Comparison of ENCODE assay signal across 15 cellular contexts in genomic region chr10:11154333-11154732, GRCh38.
DNase-seq lines count a peak whose midpoint lies in the region; ATAC-seq and TF ChIP-seq lines count a peak whose summit lies in the region.
"Had no signal": no experiment of that assay in that cellular context is flagged by ENCODE, and none has a peak within 500 bp of the region (broad histone marks: within the 10 kb centered on the region; RNA-seq: fewer than 3 reads in every experiment).

No MANE protein-coding gene starts in this region.

- POLR2A ChIA-PET in activated CD4-positive, alpha-beta T cell treated with anti-CD3 and anti-CD28 coated beads for 36 hours (lab: Charles Lee): no interaction called here

- no peak overlapping the region for H3K4me3 ChIP-seq in right cardiac atrium (ENCODE audit: low read length)
- H3K4me3 ChIP-seq: pancreas, upper lobe of left lung had no signal

- peak overlapping the region; percentile 66 for H3K27ac Mint-ChIP-seq in activated CD4-positive, alpha-beta T cell treated with anti-CD3 and anti-CD28 coated beads for 36 hours
- peak overlapping the region in 2 of 3 experiments; percentile 41 to 47 for H3K27ac Mint-ChIP-seq in nephron

- H3K27me3 ChIP-seq in right cardiac atrium (ENCODE audit: control insufficient read depth, insufficient read depth): no peaks in the 10 kb centered on the region
- H3K27me3 ChIP-seq: pancreas, upper lobe of left lung had no signal

- no peaks in the 10 kb centered on the region for H3K9me3 Mint-ChIP-seq in activated CD4-positive, alpha-beta T cell treated with anti-CD3 and anti-CD28 coated beads for 36 hours (ENCODE audit: low read depth)
- H3K9me3 Mint-ChIP-seq in nephron: no peaks in the 10 kb centered on the region

- peaks cover 93% of the 10 kb centered on the region for H3K4me1 Mint-ChIP-seq in activated CD4-positive, alpha-beta T cell treated with anti-CD3 and anti-CD28 coated beads for 36 hours
- H3K4me1 Mint-ChIP-seq in nephron: peaks cover 86% of the 10 kb centered on the region

- H3K27ac ChIP-seq in right cardiac atrium (ENCODE audit: low read length): no peak overlapping the region
- H3K27ac ChIP-seq: pancreas, upper lobe of left lung had no signal

- CTCF ChIA-PET in activated CD4-positive, alpha-beta T cell treated with anti-CD3 and anti-CD28 coated beads for 36 hours (lab: Charles Lee): no interaction called here

- peaks cover 12% of the 10 kb centered on the region for H3K4me1 ChIP-seq in right cardiac atrium (ENCODE audit: control insufficient read depth, insufficient read depth, low read length)
- H3K4me1 ChIP-seq: pancreas had no signal

- peak overlapping the region; percentile 9 for H3K4me3 Mint-ChIP-seq in activated CD4-positive, alpha-beta T cell treated with anti-CD3 and anti-CD28 coated beads for 36 hours
- no peak overlapping the region for H3K4me3 Mint-ChIP-seq in nephron

- WGBS in right cardiac atrium: 58% methylated on average over 4 of the region's 4 CpGs

- DNase-seq in activated CD4-positive, alpha-beta T cell treated with anti-CD3 and anti-CD28 coated beads for 36 hours: no peak
- DNase-seq in activated CD4-positive, alpha-beta T cell treated with anti-CD3 and anti-CD28 coated beads, Interleukin-2, amount 50 U/mL, for 48 hours: no peak
- peak; percentile 14 for DNase-seq in NCI-H526 treated with DMSO at 0.1 percent for 48 hours (lab: John Stamatoyannopoulos, UW)
- DNase-seq in NOMO-1 (lab: John Stamatoyannopoulos, UW; ENCODE audit: unreplicated experiment in 2 of 2): no peak
- no peak for DNase-seq in right cardiac atrium
- DNase-seq in H4 (ENCODE audit: low spot score): no peak
- DNase-seq: dermis blood vessel endothelial cell, KBM-7, mammary epithelial cell, NCI-H774, pancreas, upper lobe of left lung had no signal

- H3K36me3 Mint-ChIP-seq in activated CD4-positive, alpha-beta T cell treated with anti-CD3 and anti-CD28 coated beads for 36 hours (ENCODE audit: low read depth): no peaks in the 10 kb centered on the region
- H3K36me3 Mint-ChIP-seq in nephron (ENCODE audit: low read depth): no peaks in the 10 kb centered on the region

- H3K9me3 ChIP-seq in right cardiac atrium (ENCODE audit: control insufficient read depth, low read length): no peaks in the 10 kb centered on the region
- H3K9me3 ChIP-seq: pancreas, upper lobe of left lung had no signal

- TF ChIP-seq CTCF in nephron (IDR thresholded peaks at IDR 0.05; ENCODE audit: unreplicated experiment in 3 of 3): no peak

- no peak for ATAC-seq in activated CD4-positive, alpha-beta T cell treated with anti-CD3 and anti-CD28 coated beads for 36 hours
- ATAC-seq in GM21515 (IDR thresholded peaks at IDR 0.05; ENCODE audit: unreplicated experiment) (peak; percentile 53), right cardiac atrium (no peak)
- ATAC-seq: pancreas, Right ventricle myocardium inferior had no signal

- H3K27me3 Mint-ChIP-seq in activated CD4-positive, alpha-beta T cell treated with anti-CD3 and anti-CD28 coated beads for 36 hours: no peaks in the 10 kb centered on the region
- H3K27me3 Mint-ChIP-seq in nephron (ENCODE audit: low read depth): peaks cover 21% of the 10 kb centered on the region

- intact Hi-C loops in activated CD4-positive, alpha-beta T cell treated with anti-CD3 and anti-CD28 coated beads for 36 hours (cut with DNase I, micrococcal nuclease): loop anchor here in 1 of 2 experiments (5.0 kb wide), 1 partner anchor 137 kb away; the partner anchor contains the start of gene CELF2
- intact Hi-C loops in right cardiac atrium (cut with DNase I): no loop called here
